ENCODE assay signal across 1 cellular context in the genomic region with DNA sequence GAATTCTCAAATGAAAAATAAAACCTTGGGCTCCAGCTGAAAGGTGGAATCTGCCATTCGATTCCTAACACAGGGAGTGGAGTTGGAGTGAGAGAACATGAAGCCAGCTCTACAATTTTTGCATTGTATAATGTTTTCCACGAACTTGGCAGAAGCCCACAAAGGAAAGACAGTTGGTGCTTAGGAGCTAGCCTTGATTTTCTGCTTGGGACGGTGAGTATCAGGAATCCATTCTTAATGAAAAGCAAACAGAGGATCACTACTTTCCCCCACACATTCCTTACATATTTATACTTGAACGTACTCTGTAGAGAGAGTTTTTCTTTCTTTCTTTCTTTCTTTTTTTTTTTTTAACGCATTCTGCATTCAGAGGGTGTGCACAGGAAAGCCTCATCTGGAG.
TF ChIP-seq lines count a peak whose summit lies in the region.

No MANE protein-coding gene starts in this region.

TF ChIP-seq in GM23338, 12 proteins besides CTCF, POLR2A, EP300 and RAD21 (continued from another document):
- TF ChIP-seq, protein P1, sequence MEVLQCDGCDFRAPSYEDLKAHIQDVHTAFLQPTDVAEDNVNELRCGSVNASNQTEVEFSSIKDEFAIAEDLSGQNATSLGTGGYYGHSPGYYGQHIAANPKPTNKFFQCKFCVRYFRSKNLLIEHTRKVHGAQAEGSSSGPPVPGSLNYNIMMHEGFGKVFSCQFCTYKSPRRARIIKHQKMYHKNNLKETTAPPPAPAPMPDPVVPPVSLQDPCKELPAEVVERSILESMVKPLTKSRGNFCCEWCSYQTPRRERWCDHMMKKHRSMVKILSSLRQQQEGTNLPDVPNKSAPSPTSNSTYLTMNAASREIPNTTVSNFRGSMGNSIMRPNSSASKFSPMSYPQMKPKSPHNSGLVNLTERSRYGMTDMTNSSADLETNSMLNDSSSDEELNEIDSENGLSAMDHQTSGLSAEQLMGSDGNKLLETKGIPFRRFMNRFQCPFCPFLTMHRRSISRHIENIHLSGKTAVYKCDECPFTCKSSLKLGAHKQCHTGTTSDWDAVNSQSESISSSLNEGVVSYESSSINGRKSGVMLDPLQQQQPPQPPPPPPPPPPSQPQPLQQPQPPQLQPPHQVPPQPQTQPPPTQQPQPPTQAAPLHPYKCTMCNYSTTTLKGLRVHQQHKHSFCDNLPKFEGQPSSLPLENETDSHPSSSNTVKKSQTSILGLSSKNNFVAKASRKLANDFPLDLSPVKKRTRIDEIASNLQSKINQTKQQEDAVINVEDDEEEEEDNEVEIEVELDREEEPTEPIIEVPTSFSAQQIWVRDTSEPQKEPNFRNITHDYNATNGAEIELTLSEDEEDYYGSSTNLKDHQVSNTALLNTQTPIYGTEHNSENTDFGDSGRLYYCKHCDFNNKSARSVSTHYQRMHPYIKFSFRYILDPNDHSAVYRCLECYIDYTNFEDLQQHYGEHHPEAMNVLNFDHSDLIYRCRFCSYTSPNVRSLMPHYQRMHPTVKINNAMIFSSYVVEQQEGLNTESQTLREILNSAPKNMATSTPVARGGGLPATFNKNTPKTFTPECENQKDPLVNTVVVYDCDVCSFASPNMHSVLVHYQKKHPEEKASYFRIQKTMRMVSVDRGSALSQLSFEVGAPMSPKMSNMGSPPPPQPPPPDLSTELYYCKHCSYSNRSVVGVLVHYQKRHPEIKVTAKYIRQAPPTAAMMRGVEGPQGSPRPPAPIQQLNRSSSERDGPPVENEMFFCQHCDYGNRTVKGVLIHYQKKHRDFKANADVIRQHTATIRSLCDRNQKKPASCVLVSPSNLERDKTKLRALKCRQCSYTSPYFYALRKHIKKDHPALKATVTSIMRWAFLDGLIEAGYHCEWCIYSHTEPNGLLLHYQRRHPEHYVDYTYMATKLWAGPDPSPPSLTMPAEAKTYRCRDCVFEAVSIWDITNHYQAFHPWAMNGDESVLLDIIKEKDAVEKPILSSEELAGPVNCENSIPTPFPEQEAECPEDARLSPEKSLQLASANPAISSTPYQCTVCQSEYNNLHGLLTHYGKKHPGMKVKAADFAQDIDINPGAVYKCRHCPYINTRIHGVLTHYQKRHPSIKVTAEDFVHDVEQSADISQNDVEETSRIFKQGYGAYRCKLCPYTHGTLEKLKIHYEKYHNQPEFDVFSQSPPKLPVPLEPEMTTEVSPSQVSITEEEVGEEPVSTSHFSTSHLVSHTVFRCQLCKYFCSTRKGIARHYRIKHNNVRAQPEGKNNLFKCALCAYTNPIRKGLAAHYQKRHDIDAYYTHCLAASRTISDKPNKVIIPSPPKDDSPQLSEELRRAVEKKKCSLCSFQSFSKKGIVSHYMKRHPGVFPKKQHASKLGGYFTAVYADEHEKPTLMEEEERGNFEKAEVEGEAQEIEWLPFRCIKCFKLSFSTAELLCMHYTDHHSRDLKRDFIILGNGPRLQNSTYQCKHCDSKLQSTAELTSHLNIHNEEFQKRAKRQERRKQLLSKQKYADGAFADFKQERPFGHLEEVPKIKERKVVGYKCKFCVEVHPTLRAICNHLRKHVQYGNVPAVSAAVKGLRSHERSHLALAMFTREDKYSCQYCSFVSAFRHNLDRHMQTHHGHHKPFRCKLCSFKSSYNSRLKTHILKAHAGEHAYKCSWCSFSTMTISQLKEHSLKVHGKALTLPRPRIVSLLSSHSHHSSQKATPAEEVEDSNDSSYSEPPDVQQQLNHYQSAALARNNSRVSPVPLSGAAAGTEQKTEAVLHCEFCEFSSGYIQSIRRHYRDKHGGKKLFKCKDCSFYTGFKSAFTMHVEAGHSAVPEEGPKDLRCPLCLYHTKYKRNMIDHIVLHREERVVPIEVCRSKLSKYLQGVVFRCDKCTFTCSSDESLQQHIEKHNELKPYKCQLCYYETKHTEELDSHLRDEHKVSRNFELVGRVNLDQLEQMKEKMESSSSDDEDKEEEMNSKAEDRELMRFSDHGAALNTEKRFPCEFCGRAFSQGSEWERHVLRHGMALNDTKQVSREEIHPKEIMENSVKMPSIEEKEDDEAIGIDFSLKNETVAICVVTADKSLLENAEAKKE (CRISPR knock-in tag; IDR thresholded peaks at IDR 0.05): no peak
- TF ChIP-seq STAT1 (IDR thresholded peaks at IDR 0.05; ENCODE audit: unreplicated experiment) (no peak), POLR2AphosphoS5 (IDR thresholded peaks at IDR 0.05; ENCODE audit: low read depth) (no peak), ZNF114 (CRISPR knock-in tag; IDR thresholded peaks at IDR 0.05) (no peak), JUNB (IDR thresholded peaks at IDR 0.05; ENCODE audit: unreplicated experiment) (no peak), EZH2phosphoT487 (IDR thresholded peaks at IDR 0.05; ENCODE audit: unreplicated experiment) (no peak)
